12 cellular contexts compared by ENCODE assay signal in the genomic region with DNA sequence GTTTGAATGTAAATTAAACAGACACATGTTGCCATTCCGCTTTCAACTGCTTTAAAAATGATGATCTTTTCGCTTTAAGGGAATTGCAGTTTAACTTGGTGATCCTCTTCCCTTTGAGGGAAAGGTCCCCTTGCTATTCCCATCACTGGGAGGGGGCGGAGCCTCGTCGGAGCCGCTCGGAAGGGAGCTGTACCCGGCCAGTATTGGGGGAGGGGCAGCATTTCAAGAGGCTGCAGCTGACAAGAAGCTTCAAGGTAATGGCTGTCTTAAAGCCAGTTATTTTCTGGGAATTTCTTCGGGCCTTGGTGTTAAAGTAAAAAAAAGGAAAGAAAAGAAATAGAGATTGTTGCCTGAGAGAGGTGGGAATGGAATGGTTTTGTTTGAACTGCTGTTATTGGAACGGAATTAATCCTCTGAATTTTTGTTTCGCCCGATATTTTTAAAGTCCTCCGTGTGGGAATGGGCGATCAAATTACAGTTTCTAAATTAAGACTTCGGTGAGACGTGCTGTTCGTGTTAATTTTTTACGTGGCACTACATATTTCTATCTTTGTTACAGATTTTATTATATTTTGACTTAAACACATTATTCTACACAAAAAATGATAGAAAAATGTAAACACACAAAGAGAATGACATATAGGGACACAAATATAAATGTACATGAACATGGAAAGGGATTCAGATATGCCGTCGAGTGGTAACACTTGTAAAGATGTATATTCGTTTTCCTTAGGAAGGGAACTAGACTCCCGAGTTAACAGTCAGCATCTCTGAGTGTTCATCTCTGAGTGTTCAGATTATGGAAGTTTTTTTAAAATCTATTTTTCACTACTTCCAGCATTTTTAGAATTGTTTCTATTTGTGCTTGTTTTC. TPM values are rescaled to one million over a fixed set of nuclear protein-coding genes. Genes with fewer than 3 reads are reported as not detected.
DNase-seq lines count a peak whose midpoint lies in the region; ATAC-seq and TF ChIP-seq lines count a peak whose summit lies in the region.
"Had no signal": no experiment of that assay in that cellular context is flagged by ENCODE, and none has a peak within 500 bp of the region (broad histone marks: within the 10 kb centered on the region; RNA-seq: fewer than 3 reads in every experiment).

No MANE protein-coding gene starts in this region.

- H3K9me3 ChIP-seq in NT2/D1 (ENCODE audit: insufficient read depth, low read length) = no peaks in the 10 kb centered on the region; the same call in 1 of the 2 replicates
- H3K9me3 ChIP-seq in lower lobe of right lung = no peaks in the 10 kb centered on the region
- H3K9me3 ChIP-seq in stomach = peaks cover 0 to 9% (median 2%) of the 10 kb centered on the region in 4 donors

- H3K36me3 Mint-ChIP-seq in nephron progenitor cell (ENCODE audit: low read depth) = peaks cover 13% of the 10 kb centered on the region
- H3K36me3 Mint-ChIP-seq: naive thymus-derived CD8-positive, alpha-beta T cell had no signal

- H2AFZ ChIP-seq in ACC112 (ENCODE audit: low read length, unreplicated experiment) = no peak overlapping the region

- ATAC-seq in GM21786 (IDR thresholded peaks at IDR 0.05; ENCODE audit: unreplicated experiment) (no peak), lower lobe of right lung (no peak)
- ATAC-seq: naive thymus-derived CD8-positive, alpha-beta T cell; stimulated activated naive CD8-positive, alpha-beta T cell treated with anti-CD3 and anti-CD28 coated beads, Interleukin-15, Interleukin-2, amounts not matched to agents 100 U/mL and 50 U/mL, for 24 hours had no signal

- 23 to 49% (median 40%) methylated on average over 22 of the region's 22 CpGs for WGBS in stomach, 5 donors

- no peak for TF ChIP-seq EP300 in stomach (IDR thresholded peaks at IDR 0.05)

- peak; percentile 73 for DNase-seq in NT2/D1 (ENCODE audit: low read depth, low spot score)
- peak; percentile 77 for DNase-seq in globus pallidus (ENCODE audit: low spot score)
- peak; percentile 80 for DNase-seq in nephron progenitor cell
- no peak for DNase-seq in lower lobe of right lung
- no peak for DNase-seq in HUDEP-2 (lab: John Stamatoyannopoulos, UW; ENCODE audit: unreplicated experiment in 76 of 76)
- DNase-seq in stomach = no peak
- DNase-seq: activated CD4-positive, alpha-beta T cell treated with anti-CD3 and anti-CD28 coated beads, Interleukin-2, amount 10 ng/mL, durations not matched to agents 7 days and 5 days; naive thymus-derived CD8-positive, alpha-beta T cell; stimulated activated naive CD8-positive, alpha-beta T cell treated with anti-CD3 and anti-CD28 coated beads, Interleukin-15, Interleukin-2, amounts not matched to agents 100 U/mL and 50 U/mL, for 24 hours had no signal

- TF ChIP-seq CTCF in nephron progenitor cell (IDR thresholded peaks at IDR 0.05) = no peak
- no peak for TF ChIP-seq CTCF in lower lobe of right lung (IDR thresholded peaks at IDR 0.05)
- TF ChIP-seq CTCF in stomach (IDR thresholded peaks at IDR 0.05) = no peak

- no peaks in the 10 kb centered on the region for H3K79me2 ChIP-seq in ACC112 (ENCODE audit: control insufficient read depth, insufficient read depth, low read length, unreplicated experiment)

- H3K27ac Mint-ChIP-seq in nephron progenitor cell = peak overlapping the region; percentile 52
- H3K27ac Mint-ChIP-seq: activated CD4-positive, alpha-beta T cell treated with anti-CD3 and anti-CD28 coated beads, Interleukin-2, amount 10 ng/mL, durations not matched to agents 7 days and 5 days; naive thymus-derived CD8-positive, alpha-beta T cell had no signal

- H3K27me3 Mint-ChIP-seq in nephron progenitor cell (ENCODE audit: low read depth, poor library complexity) = no peaks in the 10 kb centered on the region
- H3K27me3 Mint-ChIP-seq: activated CD4-positive, alpha-beta T cell treated with anti-CD3 and anti-CD28 coated beads, Interleukin-2, amount 10 ng/mL, durations not matched to agents 7 days and 5 days had no signal

- H3K4me3 ChIP-seq in ACC112 (ENCODE audit: low read depth, low read length) (peak overlapping the region; percentile 40), NT2/D1 (ENCODE audit: insufficient read length, low read depth) (peak overlapping the region; percentile 1), lower lobe of right lung (no peak overlapping the region), stomach (no peak overlapping the region)
- H3K4me3 ChIP-seq: BLaER1 had no signal

- no peaks in the 10 kb centered on the region for H3K27me3 ChIP-seq in ACC112 (ENCODE audit: insufficient read depth, low read length)
- no peaks in the 10 kb centered on the region for H3K27me3 ChIP-seq in NT2/D1 (ENCODE audit: insufficient read depth, insufficient read length)
- H3K27me3 ChIP-seq in lower lobe of right lung (ENCODE audit: low read depth) = no peaks in the 10 kb centered on the region
- H3K27me3 ChIP-seq in stomach = peaks cover 0 to 7% (median 0%) of the 10 kb centered on the region in 3 donors

- H3K4me3 Mint-ChIP-seq in nephron progenitor cell = peak overlapping the region; percentile 88
- H3K4me3 Mint-ChIP-seq: activated CD4-positive, alpha-beta T cell treated with anti-CD3 and anti-CD28 coated beads, Interleukin-2, amount 10 ng/mL, durations not matched to agents 7 days and 5 days; naive thymus-derived CD8-positive, alpha-beta T cell had no signal

- peaks cover 52% of the 10 kb centered on the region for H3K9me3 Mint-ChIP-seq in nephron progenitor cell

- intact Hi-C loops in lower lobe of right lung (cut with DNase I) (no loop called here), stomach (cut with DNase I; ENCODE audit: low total_unique reads) (no loop called here)

- no peak overlapping the region for H3K9ac ChIP-seq in NT2/D1 (ENCODE audit: insufficient read length, low read depth)
- H3K9ac ChIP-seq: BLaER1 had no signal

- H3K4me1 ChIP-seq in ACC112 (ENCODE audit: control insufficient read depth, insufficient read depth, low read length, unreplicated experiment) = no peaks in the 10 kb centered on the region
- H3K4me1 ChIP-seq in NT2/D1 (ENCODE audit: insufficient read depth, insufficient read length) = no peaks in the 10 kb centered on the region
- no peaks in the 10 kb centered on the region for H3K4me1 ChIP-seq in lower lobe of right lung
- no peaks in the 10 kb centered on the region for H3K4me1 ChIP-seq in stomach
- H3K4me1 ChIP-seq: BLaER1 had no signal

- no peaks in the 10 kb centered on the region for H3K36me3 ChIP-seq in ACC112 (ENCODE audit: insufficient read depth, low read length)
- H3K36me3 ChIP-seq in NT2/D1 (ENCODE audit: insufficient read depth, insufficient read length, low read length) = no peaks in the 10 kb centered on the region
- H3K36me3 ChIP-seq in lower lobe of right lung = no peaks in the 10 kb centered on the region
- no peaks in the 10 kb centered on the region for H3K36me3 ChIP-seq in stomach
- H3K36me3 ChIP-seq: BLaER1 had no signal

- peaks cover 17% of the 10 kb centered on the region for H3K4me1 Mint-ChIP-seq in nephron progenitor cell
- H3K4me1 Mint-ChIP-seq: activated CD4-positive, alpha-beta T cell treated with anti-CD3 and anti-CD28 coated beads, Interleukin-2, amount 10 ng/mL, durations not matched to agents 7 days and 5 days; naive thymus-derived CD8-positive, alpha-beta T cell had no signal

- no peak for TF ChIP-seq POLR2A in stomach (IDR thresholded peaks at IDR 0.05)

- H3K27ac ChIP-seq in ACC112 (ENCODE audit: low read depth, low read length) (no peak overlapping the region), lower lobe of right lung (no peak overlapping the region), stomach (no peak overlapping the region)
- H3K27ac ChIP-seq: BLaER1 had no signal

RNA-seq across cellular contexts. Expression of gene PWWP3B, which starts 9.2 kb away (rescaled TPM):
- 0.44 TPM for total RNA-seq in lower lobe of right lung
- 1 to 10 TPM in 3 of 5 donors, under 1 TPM in 1, not detected in 1; under 0.01 to 4.9 (median 2.9) TPM for total RNA-seq in stomach
- polyA plus RNA-seq in stomach = 1 to 10 TPM in 1 of 3 donors, under 1 TPM in 2; 0.25 to 1.2 (median 0.25) TPM
- total RNA-seq: activated CD4-positive, alpha-beta T cell treated with anti-CD3 and anti-CD28 coated beads, Interleukin-2, amount 10 ng/mL, durations not matched to agents 7 days and 5 days; naive thymus-derived CD8-positive, alpha-beta T cell had no signal
- polyA plus RNA-seq: naive thymus-derived CD8-positive, alpha-beta T cell had no signal

Comparison
In these comparisons a context has a peak if more than half of its experiments do, and no peak if none do; other contexts are left out.
1. H3K4me3 ChIP-seq: peak in ACC112 (single experiment) and NT2/D1 (single experiment); none in lower lobe of right lung (single experiment) and stomach (0 of 4).
2. DNase-seq: peak in NT2/D1 (single experiment), globus pallidus (single experiment) and nephron progenitor cell (single experiment); none in lower lobe of right lung (single experiment), HUDEP-2 (0 of 76) and stomach (single experiment).